ENCODE assay signal across 34 cellular contexts in the genomic region with DNA sequence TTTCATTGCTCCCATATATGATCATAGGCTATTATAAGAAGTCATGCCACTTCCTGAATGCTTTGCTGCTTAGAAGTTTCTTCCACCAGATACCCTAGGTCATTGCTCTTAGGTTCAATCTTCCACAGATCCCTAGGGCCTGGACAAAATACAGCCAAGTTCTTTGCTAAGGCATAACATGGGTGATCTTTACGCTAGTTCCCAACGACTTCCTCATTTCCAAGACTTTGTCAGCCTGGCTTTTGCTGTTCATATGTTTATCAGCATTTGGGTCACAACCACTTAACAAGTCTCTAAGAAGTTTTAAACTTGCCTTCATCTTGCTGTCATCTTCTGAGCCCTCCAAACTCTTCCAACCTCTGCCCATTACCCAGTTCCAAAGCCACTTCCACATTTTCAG. TPM values are rescaled to one million over a fixed set of nuclear protein-coding genes. Genes with fewer than 3 reads are reported as not detected.
"Had no signal": no experiment of that assay in that cellular context is flagged by ENCODE, and none has a peak within 500 bp of the region (broad histone marks: within the 10 kb centered on the region; RNA-seq: fewer than 3 reads in every experiment).

No MANE protein-coding gene starts in this region.

- H3K9ac ChIP-seq: neural progenitor cell had no signal

- H3K36me3 ChIP-seq: left ventricle myocardium inferior, neural progenitor cell, neutrophil, ovary, prostate gland, sigmoid colon, stomach, thyroid gland, transverse colon, upper lobe of left lung, vagina had no signal

- H3K4me3 ChIP-seq: left ventricle myocardium inferior, lung, neural progenitor cell, ovary, prostate gland, sigmoid colon, smooth muscle cell, stomach, testis, thyroid gland, transverse colon, upper lobe of left lung, vagina had no signal

- H3K27ac ChIP-seq: left ventricle myocardium inferior, neural progenitor cell, neutrophil, ovary, prostate gland, sigmoid colon, stomach, testis, thyroid gland, transverse colon, upper lobe of left lung, vagina had no signal

- H3K36me3 Mint-ChIP-seq: neural progenitor cell had no signal

- H3K27ac Mint-ChIP-seq: immature natural killer cell; mesothelial cell of epicardium; natural killer cell; nephron progenitor cell; neural progenitor cell; stimulated activated memory B cell treated with anti-CD40 and anti-IgM and Interleukin-4, amounts not matched to agents 10 μg/mL and 1 μg/mL and 100 μg/mL, for 72 hours had no signal

- H3K4me1 ChIP-seq: neural progenitor cell, prostate gland, sigmoid colon, stomach, testis, transverse colon, upper lobe of left lung, vagina had no signal

- H3K4me1 Mint-ChIP-seq: immature natural killer cell; mesothelial cell of epicardium; naive B cell; natural killer cell; nephron progenitor cell; neural progenitor cell; stimulated activated memory B cell treated with anti-CD40 and anti-IgM and Interleukin-4, amounts not matched to agents 10 μg/mL and 1 μg/mL and 100 μg/mL, for 72 hours had no signal

- H3K9me3 ChIP-seq: neutrophil, ovary, prostate gland, testis, thyroid gland, vagina had no signal

- DNase-seq: hypothalamus; immature natural killer cell; left ventricle myocardium inferior; mesendoderm; naive B cell; natural killer cell; nephron progenitor cell; occipital lobe; ovary; retina; right cardiac atrium; sigmoid colon; stimulated activated CD4-positive, alpha-beta T cell treated with anti-CD3 and anti-CD28 coated beads, Interleukin-1b, Interleukin-23, amount 100 ng/mL, for 48 hours; stimulated activated CD4-positive, alpha-beta T cell treated with anti-CD3 and anti-CD28 coated beads, Interleukin-2, amount 100 ng/mL, for 48 hours; stimulated activated CD4-positive, alpha-beta T cell treated with anti-CD3 and anti-CD28 coated beads, Interleukin-4, amount 100 ng/mL, for 4 hours; stimulated activated CD8-positive, alpha-beta memory T cell treated with anti-CD3 and anti-CD28 coated beads, Interleukin-4, amount 100 ng/mL, for 48 hours; stimulated activated naive CD4-positive, alpha-beta T cell treated with Interleukin-2 at 50 U/mL for 16 hours; testis; thyroid gland; transverse colon; upper lobe of left lung had no signal

- H3K4me2 ChIP-seq: neural progenitor cell, smooth muscle cell had no signal

- ATAC-seq: natural killer cell; right cardiac atrium; stimulated activated memory B cell treated with anti-CD40 and anti-IgM and Interleukin-4, amounts not matched to agents 10 μg/mL and 1 μg/mL and 100 μg/mL, for 72 hours had no signal

- H3K27me3 ChIP-seq: ovary, testis, thyroid gland, upper lobe of left lung, vagina had no signal

- H3K4me3 Mint-ChIP-seq: immature natural killer cell; mesothelial cell of epicardium; naive B cell; natural killer cell; nephron progenitor cell; neural progenitor cell; stimulated activated memory B cell treated with anti-CD40 and anti-IgM and Interleukin-4, amounts not matched to agents 10 μg/mL and 1 μg/mL and 100 μg/mL, for 72 hours had no signal

- FAIRE-seq: islet of Langerhans had no signal

- H2AFZ ChIP-seq: neural progenitor cell had no signal

RNA-seq across cellular contexts. Expression of gene DLX3, which starts 20.1 kb away (rescaled TPM):
- total RNA-seq: left ventricle myocardium inferior, mononuclear cell, natural killer cell, occipital lobe, skeletal muscle tissue, stomach, transverse colon, urinary bladder had no signal
- polyA plus RNA-seq: immature natural killer cell had no signal

RNA-seq across cellular contexts. Expression of gene DLX4, which starts 46.2 kb away (rescaled TPM):
- total RNA-seq: left ventricle myocardium inferior, occipital lobe, prostate gland, sigmoid colon, skeletal muscle tissue, smooth muscle cell, stomach, transverse colon, urinary bladder had no signal
- polyA plus RNA-seq: ovary had no signal
